Comparison of ENCODE assay signal across 19 cellular contexts in the genomic region with DNA sequence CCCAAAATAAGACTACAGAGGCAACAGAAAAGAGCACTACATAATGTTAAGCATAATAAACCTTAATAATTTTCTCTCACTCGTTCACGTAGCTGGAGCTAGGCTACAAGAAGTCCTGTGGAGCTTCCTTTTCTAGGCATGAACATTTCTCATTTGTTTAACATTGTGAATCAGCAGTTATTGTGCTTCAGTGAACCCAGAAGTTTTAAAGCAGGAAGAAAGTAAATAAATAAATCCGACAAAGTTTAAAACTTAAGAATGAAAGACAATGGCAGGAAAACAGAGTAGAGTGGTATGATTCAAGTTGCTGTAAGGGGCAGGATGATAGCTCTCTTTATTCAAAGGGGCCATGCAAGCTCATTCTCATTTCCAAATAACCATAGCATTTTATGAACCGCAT.
"Had no signal": no experiment of that assay in that cellular context is flagged by ENCODE, and none has a peak within 500 bp of the region (broad histone marks: within the 10 kb centered on the region; RNA-seq: fewer than 3 reads in every experiment).

No MANE protein-coding gene starts in this region.

- H3K36me3 Mint-ChIP-seq: activated CD4-positive, alpha-beta memory T cell treated with anti-CD3 and anti-CD28 coated beads for 36 hours; activated CD8-positive, alpha-beta memory T cell treated with anti-CD3 and anti-CD28 coated beads, Interleukin-2, amount 10 ng/mL, durations not matched to agents 7 days and 5 days; natural killer cell; stimulated activated naive B cell treated with anti-CD40 and anti-IgM and Interleukin-4, amounts not matched to agents 10 μg/mL and 1 μg/mL and 100 μg/mL, for 72 hours had no signal

- H3K36me3 ChIP-seq: right atrium auricular region, tibial nerve, uterus, WERI-Rb-1 had no signal

- H3K4me1 ChIP-seq: foreskin keratinocyte, right atrium auricular region, uterus had no signal

- H3K27ac Mint-ChIP-seq: activated CD4-positive, alpha-beta memory T cell treated with anti-CD3 and anti-CD28 coated beads for 36 hours; activated CD8-positive, alpha-beta memory T cell treated with anti-CD3 and anti-CD28 coated beads, Interleukin-2, amount 10 ng/mL, durations not matched to agents 7 days and 5 days; activated naive CD4-positive, alpha-beta T cell treated with anti-CD3 and anti-CD28 coated beads for 36 hours; activated naive CD8-positive, alpha-beta T cell treated with anti-CD3 and anti-CD28 coated beads, Interleukin-2, amount 50 U/mL, for 24 hours; activated T-helper 2 cell treated with anti-CD3 and anti-CD28 coated beads, Interferon-gamma antibody, Interleukin-2, Interleukin-4, amounts not matched to agents 10 μg/mL and 5 μg/mL and 100 μg/mL, durations not matched to agents 14 hours and 24 hours and 36 hours; natural killer cell; stimulated activated naive B cell treated with anti-CD40 and anti-IgM and Interleukin-4, amounts not matched to agents 10 μg/mL and 1 μg/mL and 100 μg/mL, for 72 hours had no signal

- H3K27ac ChIP-seq: foreskin keratinocyte, uterus, WERI-Rb-1 had no signal

- H3K4me3 Mint-ChIP-seq: activated CD4-positive, alpha-beta memory T cell treated with anti-CD3 and anti-CD28 coated beads for 36 hours; activated CD8-positive, alpha-beta memory T cell treated with anti-CD3 and anti-CD28 coated beads, Interleukin-2, amount 10 ng/mL, durations not matched to agents 7 days and 5 days; activated naive CD4-positive, alpha-beta T cell treated with anti-CD3 and anti-CD28 coated beads for 36 hours; activated naive CD8-positive, alpha-beta T cell treated with anti-CD3 and anti-CD28 coated beads, Interleukin-2, amount 50 U/mL, for 24 hours; natural killer cell; stimulated activated naive B cell treated with anti-CD40 and anti-IgM and Interleukin-4, amounts not matched to agents 10 μg/mL and 1 μg/mL and 100 μg/mL, for 72 hours had no signal

- H3K27me3 Mint-ChIP-seq: activated CD4-positive, alpha-beta memory T cell treated with anti-CD3 and anti-CD28 coated beads for 36 hours; activated CD8-positive, alpha-beta memory T cell treated with anti-CD3 and anti-CD28 coated beads, Interleukin-2, amount 10 ng/mL, durations not matched to agents 7 days and 5 days; activated naive CD8-positive, alpha-beta T cell treated with anti-CD3 and anti-CD28 coated beads, Interleukin-2, amount 50 U/mL, for 24 hours; stimulated activated naive B cell treated with anti-CD40 and anti-IgM and Interleukin-4, amounts not matched to agents 10 μg/mL and 1 μg/mL and 100 μg/mL, for 72 hours had no signal

- H3K9me3 ChIP-seq: right atrium auricular region, tibial nerve, uterus had no signal

- H3K4me1 Mint-ChIP-seq: activated CD8-positive, alpha-beta memory T cell treated with anti-CD3 and anti-CD28 coated beads, Interleukin-2, amount 10 ng/mL, durations not matched to agents 7 days and 5 days; activated naive CD8-positive, alpha-beta T cell treated with anti-CD3 and anti-CD28 coated beads, Interleukin-2, amount 50 U/mL, for 24 hours; natural killer cell; stimulated activated naive B cell treated with anti-CD40 and anti-IgM and Interleukin-4, amounts not matched to agents 10 μg/mL and 1 μg/mL and 100 μg/mL, for 72 hours had no signal

- H3K27me3 ChIP-seq: foreskin keratinocyte, right atrium auricular region, tibial nerve, uterus had no signal

- H3K9me3 Mint-ChIP-seq: activated CD4-positive, alpha-beta memory T cell treated with anti-CD3 and anti-CD28 coated beads for 36 hours; activated naive CD4-positive, alpha-beta T cell treated with anti-CD3 and anti-CD28 coated beads for 36 hours; activated T-helper 2 cell treated with anti-CD3 and anti-CD28 coated beads, Interferon-gamma antibody, Interleukin-2, Interleukin-4, amounts not matched to agents 10 μg/mL and 5 μg/mL and 100 μg/mL, durations not matched to agents 14 hours and 24 hours and 36 hours had no signal

- DNase-seq: activated CD4-positive, alpha-beta memory T cell treated with anti-CD3 and anti-CD28 coated beads for 36 hours; activated CD8-positive, alpha-beta memory T cell treated with anti-CD3 and anti-CD28 coated beads, Interleukin-2, amount 10 ng/mL, durations not matched to agents 7 days and 5 days; activated naive CD4-positive, alpha-beta T cell treated with anti-CD3 and anti-CD28 coated beads for 36 hours; activated naive CD8-positive, alpha-beta T cell treated with anti-CD3 and anti-CD28 coated beads, Interleukin-2, amount 50 U/mL, for 24 hours; activated T-cell treated with anti-CD3 and anti-CD28 coated beads, Interleukin-2, amount 50 U/mL, for 1 hour; aorta; foreskin keratinocyte; natural killer cell; stimulated activated CD4-positive, alpha-beta T cell treated with anti-CD3 and anti-CD28 coated beads, Interleukin-15, amount 100 ng/mL, for 24 hours; stimulated activated CD4-positive, alpha-beta T cell treated with anti-CD3 and anti-CD28 coated beads, Interleukin-4, amount 100 ng/mL, for 1 hour; stimulated activated naive B cell treated with anti-CD40 and anti-IgM and Interleukin-4, amounts not matched to agents 10 μg/mL and 1 μg/mL and 100 μg/mL, for 72 hours; uterus; WERI-Rb-1 had no signal

- H3K4me3 ChIP-seq: right atrium auricular region, skin epidermis, tibial nerve, uterus had no signal

- FAIRE-seq: colon, endothelial cell of umbilical vein had no signal
